ENCODE assay signal across 8 cellular contexts in genomic region chr7:1086588-1087461, GRCh38. TPM values are rescaled to one million over a fixed set of nuclear protein-coding genes. Genes with fewer than 3 reads are reported as not detected.
DNase-seq lines count a peak whose midpoint lies in the region; ATAC-seq and TF ChIP-seq lines count a peak whose summit lies in the region.

No MANE protein-coding gene starts in this region.

- H3K9ac ChIP-seq in neuronal stem cell (ENCODE audit: low read depth, low read length, poor library complexity): peak overlapping the region; percentile 73

- H2BK12ac ChIP-seq in neuronal stem cell (ENCODE audit: low read length): no peak overlapping the region

- H3K4me2 ChIP-seq in neuronal stem cell (ENCODE audit: insufficient read depth, low read length, poor library complexity, severe bottlenecking): peak overlapping the region; percentile 71

- peak; percentile 78 for TF ChIP-seq CTCF in BE2C (IDR thresholded peaks at IDR 0.05; ENCODE audit: low read depth, low read length)
- TF ChIP-seq CTCF in foreskin keratinocyte (conservative IDR thresholded peaks at IDR 0.05): peak; percentile 86
- TF ChIP-seq CTCF in suprapubic skin (IDR thresholded peaks at IDR 0.05): peak; percentile 80 to 84

- H3K27ac ChIP-seq in foreskin keratinocyte (no peak overlapping the region), neuronal stem cell (replicated peaks; ENCODE audit: low read length) (no peak overlapping the region), suprapubic skin (no peak overlapping the region)

- H3K36me3 ChIP-seq in BE2C (peaks cover under 1% of the 10 kb centered on the region), neuronal stem cell (replicated peaks in 1 of 2; ENCODE audit: control insufficient read depth in 2 of 2, insufficient read depth in 2 of 2, low read length in 2 of 2) (peaks cover 1 to 4% of the 10 kb centered on the region in 2 donors), suprapubic skin (no peaks in the 10 kb centered on the region)

- no peak overlapping the region for H3K4ac ChIP-seq in neuronal stem cell (ENCODE audit: low read length)

- peak overlapping the region; percentile 49 for H2AFZ ChIP-seq in neuronal stem cell (ENCODE audit: low read length)

- no peak overlapping the region for H3K4me3 ChIP-seq in BE2C (ENCODE audit: low read depth, low read length)
- H3K4me3 ChIP-seq in neuronal stem cell (ENCODE audit: low read length in 2 of 2): no peak overlapping the region
- peak overlapping the region; percentile 44 for H3K4me3 ChIP-seq in suprapubic skin

- H3K14ac ChIP-seq in neuronal stem cell (ENCODE audit: low read length): no peak overlapping the region

- no peak for TF ChIP-seq POLR2A in suprapubic skin (IDR thresholded peaks at IDR 0.05)

- peak overlapping the region; percentile 73 for H2AK5ac ChIP-seq in neuronal stem cell (ENCODE audit: low read depth, low read length)

- no peak overlapping the region for H2BK120ac ChIP-seq in neuronal stem cell (ENCODE audit: low read depth, low read length)

- no peak overlapping the region for H4K8ac ChIP-seq in neuronal stem cell (ENCODE audit: low read depth, low read length)

- H3K23ac ChIP-seq in neuronal stem cell (ENCODE audit: low read depth, low read length, poor library complexity): no peak overlapping the region

- WGBS in neuronal stem cell (ENCODE audit: extremely low coverage in 2 of 2, insufficient read length in 2 of 2, insufficient replicate concordance in 1 of 2), 2 donors: no CpG with 5 or more reads among the region's 45 CpGs
- 11% methylated on average over 28 of the region's 45 CpGs for WGBS in suprapubic skin

- peaks cover 27% of the 10 kb centered on the region for H3K4me1 ChIP-seq in BE2C
- H3K4me1 ChIP-seq in foreskin keratinocyte: peaks cover 7% of the 10 kb centered on the region
- peaks cover 15 to 27% of the 10 kb centered on the region in 2 donors for H3K4me1 ChIP-seq in neuronal stem cell (ENCODE audit: control insufficient read depth in 2 of 2, insufficient read depth in 1 of 2, low read depth in 1 of 2, low read length in 2 of 2)
- peaks cover 53% of the 10 kb centered on the region for H3K4me1 ChIP-seq in suprapubic skin

- H3K9me3 ChIP-seq in BE2C (no peaks in the 10 kb centered on the region), neuronal stem cell (replicated peaks in 1 of 2; ENCODE audit: control insufficient read depth in 2 of 2, insufficient read depth in 1 of 2, low read depth in 1 of 2, low read length in 2 of 2) (no peaks in the 10 kb centered on the region), suprapubic skin (no peaks in the 10 kb centered on the region)

- TF ChIP-seq EP300 in suprapubic skin (IDR thresholded peaks at IDR 0.05): no peak

- peak overlapping the region; percentile 86 for H3K18ac ChIP-seq in neuronal stem cell (ENCODE audit: low read length)

- peak overlapping the region; percentile 21 for H2BK5ac ChIP-seq in neuronal stem cell (ENCODE audit: low read length)

- H3K27me3 ChIP-seq in BE2C (no peaks in the 10 kb centered on the region), foreskin keratinocyte (no peaks in the 10 kb centered on the region), neuronal stem cell (ENCODE audit: control insufficient read depth in 3 of 3, insufficient read depth in 3 of 3, low read depth in 1 of 3, low read length in 3 of 3) (peaks cover 0 to 1% (median 0%) of the 10 kb centered on the region in 3 experiments), suprapubic skin (no peaks in the 10 kb centered on the region)

- ATAC-seq in GM19035 (IDR thresholded peaks at IDR 0.05; ENCODE audit: unreplicated experiment): peak; percentile 77
- peak; percentile 74 for ATAC-seq in HG03280 (IDR thresholded peaks at IDR 0.05; ENCODE audit: unreplicated experiment)
- peak; percentile 72 for ATAC-seq in foreskin keratinocyte

- no peak overlapping the region for H4K91ac ChIP-seq in neuronal stem cell (ENCODE audit: low read depth, low read length, poor library complexity)

- no peak overlapping the region for H2BK15ac ChIP-seq in neuronal stem cell (ENCODE audit: low read length)

- H3K79me1 ChIP-seq in neuronal stem cell (ENCODE audit: low read depth, low read length): peaks cover 4% of the 10 kb centered on the region

- DNase-seq in BE2C (peak; percentile 73), RPMI8226 (peak; percentile 56), foreskin keratinocyte (peak in 1 of 2 donors; percentile 50), neuronal stem cell (ENCODE audit: low spot score) (peak; percentile 73), suprapubic skin (ENCODE audit: low spot score in 2 of 2) (peak in 1 of 2 donors; percentile 84)
- peak; percentile 90 for DNase-seq in activated effector memory CD4-positive, alpha-beta T cell treated with anti-CD3 and anti-CD28 coated beads, Interleukin-2, amount 50 U/mL, for 16 hours

RNA-seq across cellular contexts. Expression of gene GPER1, which starts 1.1 kb away (rescaled TPM):
- 6.5 TPM for polyA plus RNA-seq in BE2C (2012; ENCODE audit: insufficient read depth, insufficient read length, low read depth)
- total RNA-seq in foreskin keratinocyte (0.07 TPM in 1 of 2 replicates, not detected in the other), suprapubic skin (10 to 100 TPM in 1 of 4 donors, 1 to 10 TPM in 3; 2.6 to 11.9 (median 5.1) TPM)
- polyA plus RNA-seq in foreskin keratinocyte: 0.03 and 0.07 TPM in 2 replicates
- polyA plus RNA-seq in neuronal stem cell (2013, experiment 1 of 2): 0.63 TPM
- polyA plus RNA-seq in neuronal stem cell (2013, experiment 2 of 2): 0.66 TPM

RNA-seq across cellular contexts. Expression of gene GPR146, which starts 42.5 kb away (rescaled TPM):
- polyA plus RNA-seq in BE2C (2012; ENCODE audit: insufficient read depth, insufficient read length, low read depth): 41.4 TPM
- total RNA-seq in foreskin keratinocyte (not detected in 2 replicates), suprapubic skin (10 to 100 TPM; 24.1 to 50.8 (median 39.3) TPM)
- not detected in 2 replicates for polyA plus RNA-seq in foreskin keratinocyte
- 1.7 TPM for polyA plus RNA-seq in neuronal stem cell (2013, experiment 1 of 2)
- 1.5 TPM for polyA plus RNA-seq in neuronal stem cell (2013, experiment 2 of 2)

Comparison
In these comparisons a context has a peak if more than half of its experiments do, and no peak if none do; other contexts are left out.
1. RNA of gene GPR146, which starts 42.5 kb away (total RNA-seq): 24.1 to 50.8 TPM in suprapubic skin; not detected in foreskin keratinocyte; every median in the first group is over 10 times any median in the second.
2. Peak in every context shown above with its lines, with median percentiles within 50 percentile points of each other: CTCF ChIP-seq and ATAC-seq.